In genomic region chr1:181050922-181051321, GRCh38 we compare ENCODE assay signal across 17 cellular contexts. TPM values are rescaled to one million over a fixed set of nuclear protein-coding genes. Genes with fewer than 3 reads are reported as not detected.
DNase-seq lines count a peak whose midpoint lies in the region; ATAC-seq, FAIRE-seq and TF ChIP-seq lines count a peak whose summit lies in the region.
"Had no signal": no experiment of that assay in that cellular context is flagged by ENCODE, and none has a peak within 500 bp of the region (broad histone marks: within the 10 kb centered on the region; RNA-seq: fewer than 3 reads in every experiment).

No MANE protein-coding gene starts in this region.

- H3K36me3 Mint-ChIP-seq in stimulated activated memory B cell treated with anti-CD40 and anti-IgM and Interleukin-4, amounts not matched to agents 10 μg/mL and 1 μg/mL and 100 μg/mL, for 72 hours = peaks cover 56% of the 10 kb centered on the region

- TF ChIP-seq CTCF in RWPE1 (conservative IDR thresholded peaks at IDR 0.05; ENCODE audit: low read depth) (no peak), bronchial epithelial cell (IDR thresholded peaks at IDR 0.05; ENCODE audit: insufficient read depth, low read length, severe bottlenecking) (no peak), foreskin keratinocyte (conservative IDR thresholded peaks at IDR 0.05) (no peak)

- peaks cover 5% of the 10 kb centered on the region for H3K36me3 ChIP-seq in bronchial epithelial cell (ENCODE audit: control insufficient read depth, insufficient read depth, low read length)

- H3K27ac Mint-ChIP-seq in stimulated activated memory B cell treated with anti-CD40 and anti-IgM and Interleukin-4, amounts not matched to agents 10 μg/mL and 1 μg/mL and 100 μg/mL, for 72 hours = peak overlapping the region; percentile 24
- H3K27ac Mint-ChIP-seq: B cell; CD8-positive, alpha-beta T cell; HFFc6 had no signal

- POLR2A ChIA-PET in RWPE1 (lab: Yijun Ruan, JAX; ENCODE audit: low non-redundant PET) = no interaction called here

- H3K4me1 ChIP-seq in foreskin keratinocyte = peaks cover 12% of the 10 kb centered on the region

- no peaks in the 10 kb centered on the region for H3K9me3 Mint-ChIP-seq in stimulated activated memory B cell treated with anti-CD40 and anti-IgM and Interleukin-4, amounts not matched to agents 10 μg/mL and 1 μg/mL and 100 μg/mL, for 72 hours
- H3K9me3 Mint-ChIP-seq: CD8-positive, alpha-beta T cell; HFFc6 had no signal

- no peaks in the 10 kb centered on the region for H3K27me3 ChIP-seq in bronchial epithelial cell (ENCODE audit: control insufficient read depth, insufficient read depth, low read length)
- no peaks in the 10 kb centered on the region for H3K27me3 ChIP-seq in foreskin keratinocyte
- H3K27me3 ChIP-seq: BLaER1 treated with 17β-estradiol and CSF1 and Interleukin-3, amounts not matched to agents 10 nM and 100 nM had no signal

- no peak overlapping the region for H3K4me3 ChIP-seq in bronchial epithelial cell (ENCODE audit: low read depth, low read length)
- H3K4me3 ChIP-seq: BLaER1 treated with 17β-estradiol and CSF1 and Interleukin-3, amounts not matched to agents 10 nM and 100 nM had no signal

- no peak for FAIRE-seq in bronchial epithelial cell (lab: Jason Lieb, UNC)

- no peaks in the 10 kb centered on the region for H3K27me3 Mint-ChIP-seq in stimulated activated memory B cell treated with anti-CD40 and anti-IgM and Interleukin-4, amounts not matched to agents 10 μg/mL and 1 μg/mL and 100 μg/mL, for 72 hours
- H3K27me3 Mint-ChIP-seq: B cell had no signal

- ATAC-seq in foreskin keratinocyte = peak; percentile 84
- no peak for ATAC-seq in stimulated activated memory B cell treated with anti-CD40 and anti-IgM and Interleukin-4, amounts not matched to agents 10 μg/mL and 1 μg/mL and 100 μg/mL, for 72 hours
- ATAC-seq: CD8-positive, alpha-beta T cell; HCT116 had no signal

- peaks cover 5% of the 10 kb centered on the region for H3K4me1 Mint-ChIP-seq in stimulated activated memory B cell treated with anti-CD40 and anti-IgM and Interleukin-4, amounts not matched to agents 10 μg/mL and 1 μg/mL and 100 μg/mL, for 72 hours

- DNase-seq in RWPE1 (ENCODE audit: low spot score) = peak; percentile 21
- DNase-seq in bronchial epithelial cell (ENCODE audit: low read depth) = peak; percentile 88
- DNase-seq in foreskin keratinocyte = peak in 1 of 2 donors; percentile 73
- DNase-seq in stimulated activated naive CD4-positive, alpha-beta T cell treated with Interleukin-2 at 50 U/mL for 16 hours (lab: John Stamatoyannopoulos, UW) = no peak
- DNase-seq in NCI-H1694 treated with DMSO at 0.1 percent for 48 hours (lab: John Stamatoyannopoulos, UW) = no peak
- DNase-seq: Calu3; CD8-positive, alpha-beta T cell; DMS79 treated with DMSO at 0.1 percent for 48 hours; GF-D8; GOT3; H7; HFFc6 had no signal

- CTCF ChIA-PET in RWPE1 (lab: Yijun Ruan, JAX) = interaction anchor here (0.6 kb wide), 1 partner anchor 16 kb away, joined by 3 read pairs; no protein-coding TSS in a partner anchor

- no peak overlapping the region for H3K4me3 Mint-ChIP-seq in stimulated activated memory B cell treated with anti-CD40 and anti-IgM and Interleukin-4, amounts not matched to agents 10 μg/mL and 1 μg/mL and 100 μg/mL, for 72 hours
- H3K4me3 Mint-ChIP-seq: B cell; CD8-positive, alpha-beta T cell; HFFc6 had no signal

- H3K27ac ChIP-seq in RWPE1 (no peak overlapping the region), foreskin keratinocyte (peak overlapping the region; percentile 81)
- H3K27ac ChIP-seq: BLaER1 treated with 17β-estradiol and CSF1 and Interleukin-3, amounts not matched to agents 10 nM and 100 nM; HL-60 had no signal

RNA-seq across cellular contexts. Expression of gene MR1, which starts 17.1 kb away (rescaled TPM):
- total RNA-seq in bronchial epithelial cell (14.7 and 23.8 TPM in 2 replicates), foreskin keratinocyte (14.9 and 18.9 TPM in 2 replicates)
- 9.5 and 9.7 TPM in 2 replicates for polyA plus RNA-seq in foreskin keratinocyte
- total RNA-seq: H7 had no signal

RNA-seq across cellular contexts. Expression of gene STX6, which starts 28.3 kb away (rescaled TPM):
- total RNA-seq in bronchial epithelial cell (42.6 and 56.3 TPM in 2 replicates), foreskin keratinocyte (31.6 and 34.8 TPM in 2 replicates)
- 12.9 and 16.3 TPM in 2 replicates for polyA plus RNA-seq in foreskin keratinocyte

RNA-seq across cellular contexts. Expression of gene IER5, which starts 37.6 kb away (rescaled TPM):
- total RNA-seq in bronchial epithelial cell (47.7 and 65.3 TPM in 2 replicates), foreskin keratinocyte (39.4 and 46.5 TPM in 2 replicates)
- 36.5 and 39.7 TPM in 2 replicates for polyA plus RNA-seq in foreskin keratinocyte

Comparison
In these comparisons a context has a peak if more than half of its experiments do, and no peak if none do; other contexts are left out.
1. DNase-seq: peak in RWPE1 (single experiment) and bronchial epithelial cell (single experiment); none in stimulated activated naive CD4-positive, alpha-beta T cell treated with Interleukin-2 at 50 U/mL for 16 hours (single experiment) and NCI-H1694 treated with DMSO at 0.1 percent for 48 hours (single experiment).